In genomic region chr17:55296171-55296695, GRCh38 we compare ENCODE assay signal across 1 cellular context.
A peak's percentile ranks its signal among the peaks of the same experiment; 100 is the strongest.
TF ChIP-seq lines count a peak whose summit lies in the region.

No MANE protein-coding gene starts in this region.

TF ChIP-seq in HepG2, 621 proteins besides CTCF, POLR2A, EP300 and RAD21 (continues in another document):
- TF ChIP-seq JARID2 (CRISPR knock-in tag; IDR thresholded peaks at IDR 0.05; ENCODE audit: insufficient replicate concordance) (no peak), ZBTB43 (CRISPR knock-in tag; conservative IDR thresholded peaks at IDR 0.05) (no peak), MTF1 (CRISPR knock-in tag; IDR thresholded peaks at IDR 0.05) (no peak), ZNF354B (CRISPR knock-in tag; IDR thresholded peaks at IDR 0.05) (no peak), ZNF383 (CRISPR knock-in tag; IDR thresholded peaks at IDR 0.05; ENCODE audit: borderline replicate concordance) (no peak), TBX3 (IDR thresholded peaks at IDR 0.05; ENCODE audit: borderline replicate concordance) (no peak), ZNF513 (CRISPR knock-in tag; conservative IDR thresholded peaks at IDR 0.05) (no peak), RBFOX2 (IDR thresholded peaks at IDR 0.05; ENCODE audit: low read depth, low read length) (peak; percentile 62), AHDC1 (CRISPR knock-in tag; IDR thresholded peaks at IDR 0.05; ENCODE audit: borderline replicate concordance) (no peak), TFE3 (CRISPR knock-in tag; IDR thresholded peaks at IDR 0.05) (no peak), ZNF275 (CRISPR knock-in tag; IDR thresholded peaks at IDR 0.05; ENCODE audit: borderline replicate concordance) (no peak), NFYC (CRISPR knock-in tag; IDR thresholded peaks at IDR 0.05) (no peak), RERE (CRISPR knock-in tag; IDR thresholded peaks at IDR 0.05; ENCODE audit: low read depth) (no peak), ZNF547 (CRISPR knock-in tag; IDR thresholded peaks at IDR 0.05) (no peak), ZNF607 (CRISPR knock-in tag; IDR thresholded peaks at IDR 0.05; ENCODE audit: borderline replicate concordance) (no peak), ZSCAN21 (CRISPR knock-in tag; IDR thresholded peaks at IDR 0.05; ENCODE audit: borderline replicate concordance) (0 out of 2 replicates have a peak, but pooled peaks have one; percentile 5), AGO2 (optimal IDR thresholded peaks at IDR 0.05; ENCODE audit: low read depth, low read length) (peak; percentile 71), SRSF1 (optimal IDR thresholded peaks at IDR 0.05; ENCODE audit: low read depth, low read length) (no peak), ZGPAT (CRISPR knock-in tag; IDR thresholded peaks at IDR 0.05) (no peak), EZH2 (conservative IDR thresholded peaks at IDR 0.05; ENCODE audit: low read depth, low read length) (no peak), MAF1 (CRISPR knock-in tag; IDR thresholded peaks at IDR 0.05; ENCODE audit: borderline replicate concordance) (no peak), SRF (IDR thresholded peaks at IDR 0.05; ENCODE audit: low read depth, low read length) (no peak), ZNF556 (CRISPR knock-in tag; IDR thresholded peaks at IDR 0.05; ENCODE audit: borderline replicate concordance) (no peak), ZSCAN22 (CRISPR knock-in tag; IDR thresholded peaks at IDR 0.05) (peak; percentile 7; the same call in 1 of the 2 replicates), MEF2D (CRISPR knock-in tag; IDR thresholded peaks at IDR 0.05) (no peak), SCMH1 (CRISPR knock-in tag; IDR thresholded peaks at IDR 0.05; ENCODE audit: borderline replicate concordance) (no peak), ZNF350 (CRISPR knock-in tag; IDR thresholded peaks at IDR 0.05; ENCODE audit: borderline replicate concordance, low read depth) (no peak), ZNF33B (CRISPR knock-in tag; IDR thresholded peaks at IDR 0.05) (no peak), ZNF788 (CRISPR knock-in tag; IDR thresholded peaks at IDR 0.05; ENCODE audit: borderline replicate concordance) (no peak), ZFP62 (CRISPR knock-in tag; IDR thresholded peaks at IDR 0.05) (no peak), HOXA7 (CRISPR knock-in tag; IDR thresholded peaks at IDR 0.05) (no peak), ZNF546 (CRISPR knock-in tag; conservative IDR thresholded peaks at IDR 0.05) (no peak), ATRX (CRISPR knock-in tag; IDR thresholded peaks at IDR 0.05; ENCODE audit: borderline replicate concordance) (no peak), IRF1 (CRISPR knock-in tag; IDR thresholded peaks at IDR 0.05; ENCODE audit: low read depth) (no peak), ZBTB46 (CRISPR knock-in tag; IDR thresholded peaks at IDR 0.05; ENCODE audit: borderline replicate concordance) (no peak), RAD51 (IDR thresholded peaks at IDR 0.05; ENCODE audit: borderline replicate concordance) (no peak), ZNF512 (CRISPR knock-in tag; IDR thresholded peaks at IDR 0.05) (no peak)
